8 cellular contexts compared by ENCODE assay signal in genomic region chr19:49680473-49681351, GRCh38. TPM values are rescaled to one million over a fixed set of nuclear protein-coding genes. Genes with fewer than 3 reads are reported as not detected.
A peak's percentile ranks its signal among the peaks of the same experiment; 100 is the strongest.
DNase-seq lines count a peak whose midpoint lies in the region; ATAC-seq, FAIRE-seq and TF ChIP-seq lines count a peak whose summit lies in the region.

No MANE protein-coding gene starts in this region.

- TF ChIP-seq CTCF in A673 (conservative IDR thresholded peaks at IDR 0.05; ENCODE audit: low read depth, low read length), result peak; percentile 99
- TF ChIP-seq CTCF in GM20000 (IDR thresholded peaks at IDR 0.05; ENCODE audit: extremely low read depth, missing control alignments), result peak; percentile 98
- peak; percentile 100 for TF ChIP-seq CTCF in cardiac fibroblast (IDR thresholded peaks at IDR 0.05; ENCODE audit: low read depth, low read length)
- TF ChIP-seq CTCF in kidney (IDR thresholded peaks at IDR 0.05; ENCODE audit: borderline replicate concordance, extremely low read depth, insufficient read depth), result peak; percentile 99

- ATAC-seq in activated CD4-positive, CD25-positive, alpha-beta regulatory T cell treated with anti-CD3 and anti-CD28 coated beads, Interleukin-2, amount 50 U/mL, for 24 hours, result peak; percentile 3 to 5
- no peak for ATAC-seq in GM19455 (IDR thresholded peaks at IDR 0.05; ENCODE audit: unreplicated experiment)

- CTCF ChIA-PET in A673 (lab: Charles Lee), result interaction anchor here (0.6 to 1.2 kb wide), 5 partner anchors 10 to 169 kb away, joined by 3 to 9 read pairs (median 3); partner anchors contain the start of gene CPT1C

- no peaks in the 10 kb centered on the region for H3K27me3 ChIP-seq in A673 (replicated peaks; ENCODE audit: insufficient read depth, low read depth, low read length, poor library complexity)

- H3K9ac ChIP-seq in kidney (ENCODE audit: low read length in 2 of 2), result peak overlapping the region in 1 of 2 donors; percentile 10

- intact Hi-C loops in A673 (cut with micrococcal nuclease; ENCODE audit: unreplicated experiment), result no loop called here
- intact Hi-C loops in kidney (cut with DNase I), result no loop called here

- no peak for FAIRE-seq in kidney (lab: Jason Lieb, UNC)

- peak; percentile 94 for DNase-seq in A673 (ENCODE audit: low spot score)
- DNase-seq in GM20000 (ENCODE audit: low spot score), result peak; percentile 96
- DNase-seq in NCI-H226, result peak; percentile 64
- DNase-seq in cardiac fibroblast (ENCODE audit: low read depth in 2 of 2), result peak; percentile 89 to 91
- DNase-seq in kidney, result peak; percentile 95
- peak; percentile 97 for DNase-seq in stimulated activated CD4-positive, alpha-beta T cell treated with anti-CD3 and anti-CD28 coated beads, Interleukin-15, amount 100 ng/mL, for 24 hours

- H3K4me1 ChIP-seq in A673 (ENCODE audit: insufficient read depth, low read length, poor library complexity, severe bottlenecking), result peaks cover 29% of the 10 kb centered on the region
- peaks cover 6 to 17% of the 10 kb centered on the region in 2 donors for H3K4me1 ChIP-seq in kidney (ENCODE audit: control insufficient read depth in 1 of 2, insufficient read depth in 1 of 2, low read depth in 1 of 2, low read length in 2 of 2)

- no TSS peak for BruUV-seq in A673 (replicated peaks; lab: Mats Ljungman, UMichigan)

- H3K27ac ChIP-seq in A673 (ENCODE audit: low read depth, low read length, poor library complexity, severe bottlenecking), result peak overlapping the region; percentile 57
- no peak overlapping the region for H3K27ac ChIP-seq in kidney (ENCODE audit: low read depth in 2 of 2, low read length in 2 of 2)

- H3K4me3 ChIP-seq in A673 (ENCODE audit: low read depth, low read length, poor library complexity, severe bottlenecking) (no peak overlapping the region), cardiac fibroblast (replicated peaks in 1 of 2; ENCODE audit: low read depth in 2 of 2, low read length in 2 of 2) (no peak overlapping the region), kidney (ENCODE audit: low read length in 2 of 2) (no peak overlapping the region)

- H3K36me3 ChIP-seq in A673 (ENCODE audit: insufficient read depth, low read length, poor library complexity, severe bottlenecking), result peaks cover 45% of the 10 kb centered on the region
- peaks cover 15 to 18% of the 10 kb centered on the region in 2 donors for H3K36me3 ChIP-seq in kidney (ENCODE audit: control insufficient read depth in 1 of 2, insufficient read depth in 2 of 2, low read length in 2 of 2)

- POLR2A ChIA-PET in A673 (lab: Charles Lee; ENCODE audit: low non-redundant PET), result no interaction called here

- H3K9me3 ChIP-seq in A673 (ENCODE audit: low read depth, low read length, poor library complexity, severe bottlenecking) (no peaks in the 10 kb centered on the region), kidney (ENCODE audit: control insufficient read depth in 1 of 2, low read length in 2 of 2) (no peaks in the 10 kb centered on the region)

RNA-seq across cellular contexts. Expression of gene PRMT1, which starts 3.6 kb away (rescaled TPM):
- total RNA-seq in A673 (2021) (523 and 536 TPM in 2 replicates), kidney (119 TPM)
- polyA plus RNA-seq in kidney (ENCODE audit: insufficient read depth, low read depth, low replicate concordance), result 131 TPM

RNA-seq across cellular contexts. Expression of gene ADM5, which starts 8.7 kb away (rescaled TPM):
- total RNA-seq in A673 (2021), result 4.3 TPM in 2 replicates
- total RNA-seq in kidney, result 2.1 TPM
- 0.60 TPM for polyA plus RNA-seq in kidney (ENCODE audit: insufficient read depth, low read depth, low replicate concordance)

RNA-seq across cellular contexts. Expression of gene CPT1C, which starts 10.2 kb away (rescaled TPM):
- 23.3 and 30.0 TPM in 2 replicates for total RNA-seq in A673 (2021)
- 6.0 TPM for total RNA-seq in kidney
- polyA plus RNA-seq in kidney (ENCODE audit: insufficient read depth, low read depth, low replicate concordance), result 2.6 TPM

RNA-seq across cellular contexts. Expression of gene BCL2L12, which starts 15.0 kb away (rescaled TPM):
- total RNA-seq in A673 (2021) (97.4 and 99.1 TPM in 2 replicates), kidney (14.4 TPM)
- 13.5 TPM for polyA plus RNA-seq in kidney (ENCODE audit: insufficient read depth, low read depth, low replicate concordance)

RNA-seq across cellular contexts. Expression of gene IRF3, which starts 15.1 kb away (rescaled TPM):
- total RNA-seq in A673 (2021) (81.7 and 88.0 TPM in 2 replicates), kidney (84.9 TPM)
- polyA plus RNA-seq in kidney (ENCODE audit: insufficient read depth, low read depth, low replicate concordance), result 64.5 TPM
